ENCODE assay signal across 1 cellular context in genomic region chr5:77776606-77777206, GRCh38.
A peak's percentile ranks its signal among the peaks of the same experiment; 100 is the strongest.
TF ChIP-seq lines count a peak whose summit lies in the region.

No MANE protein-coding gene starts in this region.

TF ChIP-seq in K562, 482 proteins besides CTCF, POLR2A, EP300 and RAD21 (continued from another document):
- TF ChIP-seq, protein P1, sequence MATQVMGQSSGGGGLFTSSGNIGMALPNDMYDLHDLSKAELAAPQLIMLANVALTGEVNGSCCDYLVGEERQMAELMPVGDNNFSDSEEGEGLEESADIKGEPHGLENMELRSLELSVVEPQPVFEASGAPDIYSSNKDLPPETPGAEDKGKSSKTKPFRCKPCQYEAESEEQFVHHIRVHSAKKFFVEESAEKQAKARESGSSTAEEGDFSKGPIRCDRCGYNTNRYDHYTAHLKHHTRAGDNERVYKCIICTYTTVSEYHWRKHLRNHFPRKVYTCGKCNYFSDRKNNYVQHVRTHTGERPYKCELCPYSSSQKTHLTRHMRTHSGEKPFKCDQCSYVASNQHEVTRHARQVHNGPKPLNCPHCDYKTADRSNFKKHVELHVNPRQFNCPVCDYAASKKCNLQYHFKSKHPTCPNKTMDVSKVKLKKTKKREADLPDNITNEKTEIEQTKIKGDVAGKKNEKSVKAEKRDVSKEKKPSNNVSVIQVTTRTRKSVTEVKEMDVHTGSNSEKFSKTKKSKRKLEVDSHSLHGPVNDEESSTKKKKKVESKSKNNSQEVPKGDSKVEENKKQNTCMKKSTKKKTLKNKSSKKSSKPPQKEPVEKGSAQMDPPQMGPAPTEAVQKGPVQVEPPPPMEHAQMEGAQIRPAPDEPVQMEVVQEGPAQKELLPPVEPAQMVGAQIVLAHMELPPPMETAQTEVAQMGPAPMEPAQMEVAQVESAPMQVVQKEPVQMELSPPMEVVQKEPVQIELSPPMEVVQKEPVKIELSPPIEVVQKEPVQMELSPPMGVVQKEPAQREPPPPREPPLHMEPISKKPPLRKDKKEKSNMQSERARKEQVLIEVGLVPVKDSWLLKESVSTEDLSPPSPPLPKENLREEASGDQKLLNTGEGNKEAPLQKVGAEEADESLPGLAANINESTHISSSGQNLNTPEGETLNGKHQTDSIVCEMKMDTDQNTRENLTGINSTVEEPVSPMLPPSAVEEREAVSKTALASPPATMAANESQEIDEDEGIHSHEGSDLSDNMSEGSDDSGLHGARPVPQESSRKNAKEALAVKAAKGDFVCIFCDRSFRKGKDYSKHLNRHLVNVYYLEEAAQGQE (CRISPR knock-in tag; IDR thresholded peaks at IDR 0.05; ENCODE audit: low read depth), result no peak
- TF ChIP-seq ZNF780A (CRISPR knock-in tag; IDR thresholded peaks at IDR 0.05) (no peak), LARP7 (IDR thresholded peaks at IDR 0.05) (no peak), ARID1B (IDR thresholded peaks at IDR 0.05) (peak; percentile 20; the same call in 1 of the 2 replicates), ZBTB26 (CRISPR knock-in tag; IDR thresholded peaks at IDR 0.05) (0 out of 2 replicates have a peak, but pooled peaks have one; percentile 5), HINFP (tag; conservative IDR thresholded peaks at IDR 0.05; ENCODE audit: low read depth) (no peak), ZBED1 (IDR thresholded peaks at IDR 0.05) (no peak), EWSR1 (IDR thresholded peaks at IDR 0.05; ENCODE audit: borderline replicate concordance, low read depth, partially characterized antibody) (no peak), TEAD1 (CRISPR knock-in tag; IDR thresholded peaks at IDR 0.05) (no peak), ZNF445 (CRISPR knock-in tag; IDR thresholded peaks at IDR 0.05; ENCODE audit: low read depth) (no peak), HDAC2 (IDR thresholded peaks at IDR 0.05) (0 out of 2 replicates have a peak, but pooled peaks have one; percentile 40), CLOCK (CRISPR knock-in tag; IDR thresholded peaks at IDR 0.05; ENCODE audit: borderline replicate concordance) (no peak), KDM1A (IDR thresholded peaks at IDR 0.05) (peak; percentile 89 to 91), CBFA2T3 (IDR thresholded peaks at IDR 0.05) (peak; percentile 20), ZBTB5 (IDR thresholded peaks at IDR 0.05) (no peak), ARHGAP35 (IDR thresholded peaks at IDR 0.05; ENCODE audit: partially characterized antibody) (no peak), TCF3 (CRISPR knock-in tag; IDR thresholded peaks at IDR 0.05) (no peak), SRSF9 (IDR thresholded peaks at IDR 0.05; ENCODE audit: borderline replicate concordance, low read depth, low read length) (no peak), FOSL1 (tag; conservative IDR thresholded peaks at IDR 0.05) (0 out of 2 replicates have a peak, but pooled peaks have one; percentile 18), XRCC3 (IDR thresholded peaks at IDR 0.05) (no peak)
- TF ChIP-seq, protein P2, sequence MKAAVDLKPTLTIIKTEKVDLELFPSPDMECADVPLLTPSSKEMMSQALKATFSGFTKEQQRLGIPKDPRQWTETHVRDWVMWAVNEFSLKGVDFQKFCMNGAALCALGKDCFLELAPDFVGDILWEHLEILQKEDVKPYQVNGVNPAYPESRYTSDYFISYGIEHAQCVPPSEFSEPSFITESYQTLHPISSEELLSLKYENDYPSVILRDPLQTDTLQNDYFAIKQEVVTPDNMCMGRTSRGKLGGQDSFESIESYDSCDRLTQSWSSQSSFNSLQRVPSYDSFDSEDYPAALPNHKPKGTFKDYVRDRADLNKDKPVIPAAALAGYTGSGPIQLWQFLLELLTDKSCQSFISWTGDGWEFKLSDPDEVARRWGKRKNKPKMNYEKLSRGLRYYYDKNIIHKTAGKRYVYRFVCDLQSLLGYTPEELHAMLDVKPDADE (conservative IDR thresholded peaks at IDR 0.05; ENCODE audit: control insufficient read depth, low read depth, low read length), result no peak
- TF ChIP-seq, protein P3, sequence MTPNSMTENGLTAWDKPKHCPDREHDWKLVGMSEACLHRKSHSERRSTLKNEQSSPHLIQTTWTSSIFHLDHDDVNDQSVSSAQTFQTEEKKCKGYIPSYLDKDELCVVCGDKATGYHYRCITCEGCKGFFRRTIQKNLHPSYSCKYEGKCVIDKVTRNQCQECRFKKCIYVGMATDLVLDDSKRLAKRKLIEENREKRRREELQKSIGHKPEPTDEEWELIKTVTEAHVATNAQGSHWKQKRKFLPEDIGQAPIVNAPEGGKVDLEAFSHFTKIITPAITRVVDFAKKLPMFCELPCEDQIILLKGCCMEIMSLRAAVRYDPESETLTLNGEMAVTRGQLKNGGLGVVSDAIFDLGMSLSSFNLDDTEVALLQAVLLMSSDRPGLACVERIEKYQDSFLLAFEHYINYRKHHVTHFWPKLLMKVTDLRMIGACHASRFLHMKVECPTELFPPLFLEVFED (CRISPR knock-in tag; conservative IDR thresholded peaks at IDR 0.05), result no peak
- TF ChIP-seq, protein P4, sequence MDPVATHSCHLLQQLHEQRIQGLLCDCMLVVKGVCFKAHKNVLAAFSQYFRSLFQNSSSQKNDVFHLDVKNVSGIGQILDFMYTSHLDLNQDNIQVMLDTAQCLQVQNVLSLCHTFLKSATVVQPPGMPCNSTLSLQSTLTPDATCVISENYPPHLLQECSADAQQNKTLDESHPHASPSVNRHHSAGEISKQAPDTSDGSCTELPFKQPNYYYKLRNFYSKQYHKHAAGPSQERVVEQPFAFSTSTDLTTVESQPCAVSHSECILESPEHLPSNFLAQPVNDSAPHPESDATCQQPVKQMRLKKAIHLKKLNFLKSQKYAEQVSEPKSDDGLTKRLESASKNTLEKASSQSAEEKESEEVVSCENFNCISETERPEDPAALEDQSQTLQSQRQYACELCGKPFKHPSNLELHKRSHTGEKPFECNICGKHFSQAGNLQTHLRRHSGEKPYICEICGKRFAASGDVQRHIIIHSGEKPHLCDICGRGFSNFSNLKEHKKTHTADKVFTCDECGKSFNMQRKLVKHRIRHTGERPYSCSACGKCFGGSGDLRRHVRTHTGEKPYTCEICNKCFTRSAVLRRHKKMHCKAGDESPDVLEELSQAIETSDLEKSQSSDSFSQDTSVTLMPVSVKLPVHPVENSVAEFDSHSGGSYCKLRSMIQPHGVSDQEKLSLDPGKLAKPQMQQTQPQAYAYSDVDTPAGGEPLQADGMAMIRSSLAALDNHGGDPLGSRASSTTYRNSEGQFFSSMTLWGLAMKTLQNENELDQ (CRISPR knock-in tag; IDR thresholded peaks at IDR 0.05; ENCODE audit: borderline replicate concordance), result no peak
